In the genomic region with DNA sequence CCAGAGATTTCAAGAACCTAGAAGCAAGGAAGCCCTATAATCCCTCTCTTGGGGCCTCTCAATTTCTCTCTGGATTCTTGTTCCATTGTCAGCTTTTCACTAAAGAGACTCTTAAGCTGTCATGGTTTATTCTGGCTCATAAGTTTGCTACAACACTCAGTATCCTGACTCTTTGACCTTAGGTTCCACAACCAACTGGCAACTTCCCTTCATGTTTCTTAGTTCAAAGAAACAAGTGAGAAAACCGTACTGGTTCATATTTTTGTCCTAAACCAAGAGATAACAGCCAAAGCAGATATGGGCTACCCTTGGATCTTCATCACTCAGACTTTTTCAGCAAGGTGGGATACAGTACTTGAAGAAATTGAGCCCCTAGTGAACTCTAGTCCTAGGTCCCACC, we compare ENCODE assay signal across 20 cellular contexts.
DNase-seq lines count a peak whose midpoint lies in the region; TF ChIP-seq lines count a peak whose summit lies in the region.
"Had no signal": no experiment of that assay in that cellular context is flagged by ENCODE, and none has a peak within 500 bp of the region (broad histone marks: within the 10 kb centered on the region; RNA-seq: fewer than 3 reads in every experiment).

No MANE protein-coding gene starts in this region.

- no peak overlapping the region for H3K4me2 ChIP-seq in MM.1S (ENCODE audit: low read depth, low read length)
- no peak overlapping the region for H3K4me2 ChIP-seq in neural progenitor cell

- CTCF ChIA-PET in activated CD4-positive, alpha-beta memory T cell treated with anti-CD3 and anti-CD28 coated beads, Interleukin-2, amount 10 ng/mL, durations not matched to agents 7 days and 5 days (lab: Charles Lee): no interaction called here

- H3F3A ChIP-seq in MM.1S (ENCODE audit: insufficient read depth, low read length) (0 out of 2 replicates have a peak, but pooled peaks cover 3% of the 10 kb centered on the region), neural progenitor cell (ENCODE audit: low read depth) (no peaks in the 10 kb centered on the region)

- TF ChIP-seq POLR2A in thyroid gland (IDR thresholded peaks at IDR 0.05): no peak

- POLR2A ChIA-PET in activated CD4-positive, alpha-beta memory T cell treated with anti-CD3 and anti-CD28 coated beads, Interleukin-2, amount 10 ng/mL, durations not matched to agents 7 days and 5 days (lab: Charles Lee): interaction anchor here (1.2 to 1.6 kb wide), 3 partner anchors 9 to 92 kb away, joined by 3 to 6 read pairs (median 4); no protein-coding TSS in a partner anchor

- H3K27ac ChIP-seq in MM.1S (ENCODE audit: low read length) (no peak overlapping the region), neural progenitor cell (no peak overlapping the region), thyroid gland (no peak overlapping the region)
- H3K27ac ChIP-seq: upper lobe of left lung had no signal

- H3K36me3 ChIP-seq in MM.1S (replicated peaks; ENCODE audit: insufficient read depth, low read length) (no peaks in the 10 kb centered on the region), neural progenitor cell (no peaks in the 10 kb centered on the region), thyroid gland (no peaks in the 10 kb centered on the region)
- H3K36me3 ChIP-seq: HAP-1, upper lobe of left lung had no signal

- H3K9ac ChIP-seq in MM.1S (ENCODE audit: low read length) (no peak overlapping the region), neural progenitor cell (no peak overlapping the region)

- H4K20me1 ChIP-seq in MM.1S (ENCODE audit: insufficient read depth, low read length): no peaks in the 10 kb centered on the region
- no peaks in the 10 kb centered on the region for H4K20me1 ChIP-seq in neural progenitor cell (ENCODE audit: low read depth)

- H3K4me3 ChIP-seq in MM.1S (ENCODE audit: low read length) (no peak overlapping the region), neural progenitor cell (no peak overlapping the region), thyroid gland (replicated peaks in 1 of 3) (no peak overlapping the region)
- H3K4me3 ChIP-seq: HAP-1, mucosa of descending colon, upper lobe of left lung had no signal

- H3K4me1 Mint-ChIP-seq in activated T-cell treated with anti-CD3 and anti-CD28 coated beads, Interleukin-2, amount 50 U/mL, for 24 hours (ENCODE audit: low read depth): peaks cover 80% of the 10 kb centered on the region
- peaks cover 70% of the 10 kb centered on the region for H3K4me1 Mint-ChIP-seq in activated CD4-positive, alpha-beta memory T cell treated with anti-CD3 and anti-CD28 coated beads, Interleukin-2, amount 10 ng/mL, durations not matched to agents 7 days and 5 days
- H3K4me1 Mint-ChIP-seq in neural progenitor cell: peaks cover 5% of the 10 kb centered on the region

- H3K27ac Mint-ChIP-seq in activated T-cell treated with anti-CD3 and anti-CD28 coated beads, Interleukin-2, amount 50 U/mL, for 24 hours: peak overlapping the region; percentile 73
- peak overlapping the region; percentile 95 for H3K27ac Mint-ChIP-seq in activated CD4-positive, alpha-beta memory T cell treated with anti-CD3 and anti-CD28 coated beads, Interleukin-2, amount 10 ng/mL, durations not matched to agents 7 days and 5 days
- peak overlapping the region; percentile 58 for H3K27ac Mint-ChIP-seq in neural progenitor cell

- H2AFZ ChIP-seq in MM.1S (ENCODE audit: low read length) (no peak overlapping the region), neural progenitor cell (replicated peaks) (no peak overlapping the region)

- WGBS in thyroid gland, 2 donors: 44 to 51% methylated on average over 1 of the region's 1 CpG

- no peaks in the 10 kb centered on the region for H3K36me3 Mint-ChIP-seq in activated T-cell treated with anti-CD3 and anti-CD28 coated beads, Interleukin-2, amount 50 U/mL, for 24 hours (ENCODE audit: low read depth)
- peaks cover 33% of the 10 kb centered on the region for H3K36me3 Mint-ChIP-seq in activated CD4-positive, alpha-beta memory T cell treated with anti-CD3 and anti-CD28 coated beads, Interleukin-2, amount 10 ng/mL, durations not matched to agents 7 days and 5 days (ENCODE audit: low read depth)
- H3K36me3 Mint-ChIP-seq in neural progenitor cell: no peaks in the 10 kb centered on the region

- no peaks in the 10 kb centered on the region for H3K27me3 Mint-ChIP-seq in activated T-cell treated with anti-CD3 and anti-CD28 coated beads, Interleukin-2, amount 50 U/mL, for 24 hours
- peaks cover 5% of the 10 kb centered on the region for H3K27me3 Mint-ChIP-seq in activated CD4-positive, alpha-beta memory T cell treated with anti-CD3 and anti-CD28 coated beads, Interleukin-2, amount 10 ng/mL, durations not matched to agents 7 days and 5 days
- H3K27me3 Mint-ChIP-seq in neural progenitor cell (ENCODE audit: insufficient read depth, low read depth): no peaks in the 10 kb centered on the region

- H3K9me3 Mint-ChIP-seq in activated T-cell treated with anti-CD3 and anti-CD28 coated beads, Interleukin-2, amount 50 U/mL, for 24 hours: peaks cover 9% of the 10 kb centered on the region
- peaks cover 15% of the 10 kb centered on the region for H3K9me3 Mint-ChIP-seq in activated CD4-positive, alpha-beta memory T cell treated with anti-CD3 and anti-CD28 coated beads, Interleukin-2, amount 10 ng/mL, durations not matched to agents 7 days and 5 days
- H3K9me3 Mint-ChIP-seq in neural progenitor cell: peaks cover 3% of the 10 kb centered on the region

- no peaks in the 10 kb centered on the region for H3K9me2 ChIP-seq in MM.1S (replicated peaks; ENCODE audit: insufficient read depth, low read length)

- TF ChIP-seq CTCF in MM.1S (IDR thresholded peaks at IDR 0.05; ENCODE audit: low read length) (no peak), neural progenitor cell (IDR thresholded peaks at IDR 0.05) (no peak), thyroid gland (IDR thresholded peaks at IDR 0.05) (no peak)

- intact Hi-C loops in posterior vena cava (cut with DNase I) (no loop called here), thyroid gland (cut with DNase I) (no loop called here)

- no peak for DNase-seq in activated T-cell treated with anti-CD3 and anti-CD28 coated beads, Interleukin-2, amount 50 U/mL, for 24 hours
- DNase-seq in activated T-cell treated with anti-CD3 and anti-CD28 coated beads, Interleukin-2, amount 50 U/mL, for 1 hour: no peak
- DNase-seq in MM.1S: peak; percentile 10
- DNase-seq in activated CD4-positive, alpha-beta memory T cell treated with anti-CD3 and anti-CD28 coated beads, Interleukin-2, amount 10 ng/mL, durations not matched to agents 7 days and 5 days: no peak
- DNase-seq in neural progenitor cell (ENCODE audit: low spot score): no peak
- DNase-seq in posterior vena cava (ENCODE audit: low spot score): no peak
- DNase-seq in SK-N-DZ (ENCODE audit: low spot score): no peak
- DNase-seq in thyroid gland: no peak
- DNase-seq: ACHN; amygdala; Caco-2; foreskin melanocyte; IMR-90; left colon; mucosa of descending colon; NCI-H1436 treated with DMSO at 0.1 percent for 48 hours; NCI-H446; stimulated activated CD4-positive, alpha-beta T cell treated with anti-CD3 and anti-CD28 coated beads, Interleukin-4, amount 100 ng/mL, for 24 hours; upper lobe of left lung had no signal

- H3K4me1 ChIP-seq in MM.1S (ENCODE audit: low read length) (peaks cover 22% of the 10 kb centered on the region), neural progenitor cell (no peaks in the 10 kb centered on the region), thyroid gland (no peaks in the 10 kb centered on the region)
- H3K4me1 ChIP-seq: Caco-2, HAP-1, upper lobe of left lung had no signal

- H3K4me3 Mint-ChIP-seq in activated T-cell treated with anti-CD3 and anti-CD28 coated beads, Interleukin-2, amount 50 U/mL, for 24 hours: no peak overlapping the region
- H3K4me3 Mint-ChIP-seq in activated CD4-positive, alpha-beta memory T cell treated with anti-CD3 and anti-CD28 coated beads, Interleukin-2, amount 10 ng/mL, durations not matched to agents 7 days and 5 days: no peak overlapping the region
- H3K4me3 Mint-ChIP-seq in neural progenitor cell: no peak overlapping the region

- no peaks in the 10 kb centered on the region for H3K27me3 ChIP-seq in MM.1S (replicated peaks; ENCODE audit: insufficient read depth, low read length)
- no peaks in the 10 kb centered on the region for H3K27me3 ChIP-seq in neural progenitor cell
- no peaks in the 10 kb centered on the region for H3K27me3 ChIP-seq in thyroid gland
- H3K27me3 ChIP-seq: upper lobe of left lung had no signal

- H3K9me3 ChIP-seq in MM.1S (replicated peaks; ENCODE audit: insufficient read depth, low read length): no peaks in the 10 kb centered on the region
- no peaks in the 10 kb centered on the region for H3K9me3 ChIP-seq in neural progenitor cell (ENCODE audit: low read depth)
- no peaks in the 10 kb centered on the region for H3K9me3 ChIP-seq in thyroid gland
- H3K9me3 ChIP-seq: HAP-1, mucosa of descending colon, upper lobe of left lung had no signal

- H3K79me2 ChIP-seq in MM.1S (ENCODE audit: low read length): no peaks in the 10 kb centered on the region
- H3K79me2 ChIP-seq in neural progenitor cell (ENCODE audit: low read depth): no peaks in the 10 kb centered on the region
